In the genomic region with DNA sequence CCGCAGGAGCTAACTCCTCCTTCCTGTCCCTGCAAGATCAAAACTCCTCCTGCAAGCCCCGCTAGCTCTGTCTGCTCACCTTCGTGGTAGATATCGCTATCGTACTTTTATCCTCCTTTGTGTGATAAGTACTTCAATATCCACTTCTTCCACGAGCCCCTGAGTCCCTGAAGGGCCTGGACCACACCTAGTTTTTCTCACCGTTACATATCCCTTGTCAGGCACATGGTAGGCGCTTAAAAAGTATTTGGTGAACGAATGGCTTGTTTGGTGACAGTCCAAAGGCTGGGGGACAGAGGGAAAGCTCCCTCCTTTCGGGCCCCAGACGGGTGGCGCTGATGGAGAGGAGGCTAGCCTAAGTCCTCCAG, we compare ENCODE assay signal across 10 cellular contexts. TPM values are rescaled to one million over a fixed set of nuclear protein-coding genes. Genes with fewer than 3 reads are reported as not detected.
DNase-seq lines count a peak whose midpoint lies in the region; ATAC-seq, FAIRE-seq and TF ChIP-seq lines count a peak whose summit lies in the region.
"Not testable (repeated sequence)": the region's sequence is repeated elsewhere in the genome, so short reads cannot be mapped to it uniquely, and the experiment has no call there.
"Had no signal": no experiment of that assay in that cellular context is flagged by ENCODE, and none has a peak within 500 bp of the region (broad histone marks: within the 10 kb centered on the region; RNA-seq: fewer than 3 reads in every experiment).

No MANE protein-coding gene starts in this region.

- not testable (repeated sequence) for H3K9me3 ChIP-seq in A549; HAP-1; RWPE2 (ENCODE audit: severe bottlenecking); iPS DF 6.9 (ENCODE audit: control insufficient read depth, insufficient read depth, low read length); mucosa of stomach (ENCODE audit: control insufficient read depth, low read length); skeletal muscle satellite cell (replicated peaks; ENCODE audit: low read length)

- POLR2A ChIA-PET in A549 (lab: Yijun Ruan, JAX): interaction anchor here (1.2 kb wide), 1 partner anchor 540 kb away, joined by 3 read pairs; no protein-coding TSS in a partner anchor

- DNase-seq in A549 (ENCODE audit: low read depth in 1 of 2, low spot score in 1 of 2) (peak in 1 of 2 experiments; percentile 5), HAP-1 (ENCODE audit: low spot score in 2 of 2) (peak in 1 of 2 experiments; percentile 2)
- not testable (repeated sequence) for DNase-seq in RWPE2 (ENCODE audit: low spot score); iPS DF 6.9 (ENCODE audit: low read depth, low spot score)
- DNase-seq in effector memory CD8-positive, alpha-beta T cell: peak in 1 of 3 experiments; percentile 7

- H3K27me3 Mint-ChIP-seq in activated naive CD8-positive, alpha-beta T cell; effector memory CD8-positive, alpha-beta T cell: not testable (repeated sequence)

- 4% methylated on average over 10 of the region's 12 CpGs for WGBS in A549 (ENCODE audit: missing lambda C conversion rate)
- WGBS in iPS DF 6.9 (ENCODE audit: insufficient coverage, insufficient read length): no CpG with 5 or more reads among the region's 12 CpGs

- not testable (repeated sequence) for TF ChIP-seq CTCF in A549 (IDR thresholded peaks at IDR 0.05); RWPE2 (IDR thresholded peaks at IDR 0.05; ENCODE audit: poor library complexity, severe bottlenecking)

- TF ChIP-seq RAD21 in A549 (conservative IDR thresholded peaks at IDR 0.05 in 1 of 2, IDR thresholded peaks at IDR 0.05 in 1 of 2): not testable (repeated sequence)

- H3K4me1 Mint-ChIP-seq in activated naive CD8-positive, alpha-beta T cell (ENCODE audit: low read depth): peaks cover 13% of the 10 kb centered on the region
- not testable (repeated sequence) for H3K4me1 Mint-ChIP-seq in effector memory CD8-positive, alpha-beta T cell (ENCODE audit: low read depth in 2 of 2)

- H3K27me3 ChIP-seq in HAP-1 (ENCODE audit: low read depth); RWPE2 (ENCODE audit: insufficient read depth, poor library complexity, severe bottlenecking); iPS DF 6.9 (ENCODE audit: control insufficient read depth, insufficient read depth, low read length); mucosa of stomach (ENCODE audit: control insufficient read depth, insufficient read depth, low read length); skeletal muscle satellite cell (ENCODE audit: control insufficient read depth, insufficient read depth, low read length): not testable (repeated sequence)

- peak overlapping the region; percentile 93 for H3K4me3 Mint-ChIP-seq in activated naive CD8-positive, alpha-beta T cell
- peak overlapping the region; percentile 92 to 93 for H3K4me3 Mint-ChIP-seq in effector memory CD8-positive, alpha-beta T cell

- H3K27ac ChIP-seq in A549: peak overlapping the region; percentile 78 to 90
- peak overlapping the region; percentile 90 for H3K27ac ChIP-seq in RWPE2 (ENCODE audit: poor library complexity, severe bottlenecking)
- H3K27ac ChIP-seq in iPS DF 6.9 (ENCODE audit: low read length): not testable (repeated sequence)

- peak overlapping the region; percentile 58 for H3K27ac Mint-ChIP-seq in activated naive CD8-positive, alpha-beta T cell
- peak overlapping the region; percentile 99 for H3K27ac Mint-ChIP-seq in effector memory CD8-positive, alpha-beta T cell

- H3K4me2 ChIP-seq in A549: peak overlapping the region; percentile 79
- H3K4me2 ChIP-seq in skeletal muscle satellite cell (ENCODE audit: low read length): peak overlapping the region; percentile 90

- not testable (repeated sequence) for H3K36me3 Mint-ChIP-seq in activated naive CD8-positive, alpha-beta T cell; effector memory CD8-positive, alpha-beta T cell (ENCODE audit: insufficient read depth)

- FAIRE-seq in A549 (lab: Jason Lieb, UNC): not testable (repeated sequence)

- H3K36me3 ChIP-seq in HAP-1 (replicated peaks); RWPE2 (ENCODE audit: low read depth); iPS DF 6.9 (ENCODE audit: control insufficient read depth, insufficient read depth, low read length); mucosa of stomach (ENCODE audit: control insufficient read depth, insufficient read depth, low read length); skeletal muscle satellite cell (ENCODE audit: insufficient read depth, low read length): not testable (repeated sequence)

- H3K4me3 ChIP-seq in A549 (peak overlapping the region; percentile 64), HAP-1 (peak overlapping the region; percentile 46), RWPE2 (ENCODE audit: severe bottlenecking) (peak overlapping the region; percentile 44), iPS DF 6.9 (ENCODE audit: low read length) (peak overlapping the region; percentile 44; the same call in 1 of the 2 replicates), mucosa of stomach (ENCODE audit: low read length) (peak overlapping the region; percentile 56), skeletal muscle satellite cell (ENCODE audit: low read length) (peak overlapping the region; percentile 79)

- H3K4me1 ChIP-seq in A549; HAP-1; RWPE2 (ENCODE audit: insufficient read depth, poor library complexity, severe bottlenecking); iPS DF 6.9 (ENCODE audit: control insufficient read depth, insufficient read depth, low read length); mucosa of stomach (ENCODE audit: control insufficient read depth, insufficient read depth, low read length); skeletal muscle satellite cell (ENCODE audit: control insufficient read depth, insufficient read depth, low read length): not testable (repeated sequence)

- not testable (repeated sequence) for H3K9me3 Mint-ChIP-seq in activated naive CD8-positive, alpha-beta T cell (ENCODE audit: low read depth); effector memory CD8-positive, alpha-beta T cell

- CTCF ChIA-PET in A549 (lab: Yijun Ruan, JAX): not testable (repeated sequence)

- H3K9ac ChIP-seq in mucosa of stomach (ENCODE audit: low read length) (peak overlapping the region; percentile 69), skeletal muscle satellite cell (ENCODE audit: low read depth, low read length) (peak overlapping the region; percentile 85)

- not testable (repeated sequence) for TF ChIP-seq EP300 in A549 (IDR thresholded peaks at IDR 0.05)

- not testable (repeated sequence) for TF ChIP-seq POLR2A in A549 (IDR thresholded peaks at IDR 0.05; ENCODE audit: low read length)

- not testable (repeated sequence) for ATAC-seq in A549; RWPE2 (ENCODE audit: low read depth); effector memory CD8-positive, alpha-beta T cell (replicated peaks)

- in situ Hi-C loops in HAP-1 (cut with MboI; ENCODE audit: low sequenced_read_pairs): not testable (repeated sequence)

RNA-seq across cellular contexts. Expression of gene FAM90A26, which starts 18.4 kb away (rescaled TPM):
- not detected in 2 replicates for polyA plus RNA-seq in A549 (2011; rRNA removed)
- not detected in 2 replicates for polyA plus RNA-seq in A549 (2012; cell fraction: cytosol; rRNA removed)
- not detected in 2 replicates for polyA plus RNA-seq in A549 (2012; cell fraction: nucleus; rRNA removed)
- polyA plus RNA-seq in A549 (2017; fragmentation: RNase III; extraction: RNeasy Plus Mini Kit Qiagen cat#74134 plus additional on column Dnase treatment): not detected in 3 replicates
- not detected in 2 replicates for polyA minus RNA-seq in A549 (2011; rRNA and poly(A)+ RNA removed)
- not detected in 2 replicates for total RNA-seq in skeletal muscle satellite cell (2012; rRNA removed)
- total RNA-seq: left cardiac atrium, subcutaneous adipose tissue had no signal

RNA-seq across cellular contexts. Expression of gene USP17L10, which starts 58.7 kb away (rescaled TPM):
- polyA plus RNA-seq in A549 (2011; rRNA removed) (not detected in 2 replicates), A549 (2017; fragmentation: RNase III; extraction: RNeasy Plus Mini Kit Qiagen cat#74134 plus additional on column Dnase treatment) (not detected in 3 replicates)
- not detected in 2 replicates for polyA plus RNA-seq in A549 (2012; cell fraction: cytosol; rRNA removed)
- not detected in 2 replicates for polyA plus RNA-seq in A549 (2012; cell fraction: nucleus; rRNA removed)
- not detected in 2 replicates for polyA minus RNA-seq in A549 (2011; rRNA and poly(A)+ RNA removed)
- not detected in 2 replicates for total RNA-seq in skeletal muscle satellite cell (2012; rRNA removed)
- total RNA-seq: left cardiac atrium, subcutaneous adipose tissue had no signal
